ENCODE assay signal across 19 cellular contexts in genomic region chr3:13858768-13859520, GRCh38. TPM values are rescaled to one million over a fixed set of nuclear protein-coding genes. Genes with fewer than 3 reads are reported as not detected.
DNase-seq lines count a peak whose midpoint lies in the region; ATAC-seq, FAIRE-seq and TF ChIP-seq lines count a peak whose summit lies in the region.
"Had no signal": no experiment of that assay in that cellular context is flagged by ENCODE, and none has a peak within 500 bp of the region (broad histone marks: within the 10 kb centered on the region; RNA-seq: fewer than 3 reads in every experiment).

No MANE protein-coding gene starts in this region.

- CTCF ChIA-PET in HEK293 (lab: Yijun Ruan, JAX) = no interaction called here

- intact Hi-C loops in kidney (cut with DNase I) = no loop called here

- H3K36me3 ChIP-seq in HEK293 (ENCODE audit: control insufficient read depth in 2 of 2, insufficient read depth in 1 of 2, low read length in 2 of 2) = no peaks in the 10 kb centered on the region
- no peaks in the 10 kb centered on the region for H3K36me3 ChIP-seq in kidney (ENCODE audit: control insufficient read depth in 1 of 2, insufficient read depth in 2 of 2, low read length in 2 of 2)
- H3K36me3 ChIP-seq: BE2C had no signal

- peak; percentile 30 for ATAC-seq in activated T-helper 17 cell treated with anti-CD3 and anti-CD28 coated beads, Interleukin-2, amount 50 U/mL, for 72 hours (replicated peaks)
- no peak for ATAC-seq in GM21390 (IDR thresholded peaks at IDR 0.05; ENCODE audit: unreplicated experiment)

- H3K9me3 ChIP-seq in HEK293 (ENCODE audit: control insufficient read depth, insufficient read depth, low read depth, low read length) (no peaks in the 10 kb centered on the region), kidney (ENCODE audit: control insufficient read depth in 1 of 2, low read length in 2 of 2) (no peaks in the 10 kb centered on the region)
- H3K9me3 ChIP-seq: BE2C had no signal

- no peak overlapping the region for H3K9ac ChIP-seq in kidney (ENCODE audit: low read length in 2 of 2)

- H3K9me3 Mint-ChIP-seq in activated T-helper 17 cell treated with anti-CD3 and anti-CD28 coated beads, Interleukin-2, amount 50 U/mL, for 72 hours = no peaks in the 10 kb centered on the region
- H3K9me3 Mint-ChIP-seq: H9 had no signal

- no peak for TF ChIP-seq CTCF in HEK293 (tag by site-specific recombination; IDR thresholded peaks at IDR 0.05)
- TF ChIP-seq CTCF in kidney (IDR thresholded peaks at IDR 0.05; ENCODE audit: borderline replicate concordance, extremely low read depth, insufficient read depth) = no peak

- no peaks in the 10 kb centered on the region for H3K27me3 Mint-ChIP-seq in activated T-helper 17 cell treated with anti-CD3 and anti-CD28 coated beads, Interleukin-2, amount 50 U/mL, for 72 hours
- H3K27me3 Mint-ChIP-seq: CD4-positive, alpha-beta memory T cell had no signal

- H3K4me1 Mint-ChIP-seq in activated T-helper 17 cell treated with anti-CD3 and anti-CD28 coated beads, Interleukin-2, amount 50 U/mL, for 72 hours = no peaks in the 10 kb centered on the region

- H3K4me3 ChIP-seq in HEK293 (ENCODE audit: low read depth, low read length) (no peak overlapping the region), kidney (ENCODE audit: low read length in 2 of 2) (no peak overlapping the region)

- POLR2A ChIA-PET in HEK293 (lab: Yijun Ruan, JAX) = no interaction called here

- FAIRE-seq in kidney (lab: Jason Lieb, UNC) (no peak), urothelium cell line (lab: Jason Lieb, UNC) (peak; percentile 87)
- FAIRE-seq: A204.1, G401.6, GM12891 had no signal

- no peaks in the 10 kb centered on the region for H3K4me1 ChIP-seq in HEK293 (ENCODE audit: control insufficient read depth, insufficient read depth, low read length)
- no peaks in the 10 kb centered on the region for H3K4me1 ChIP-seq in kidney (ENCODE audit: control insufficient read depth in 1 of 2, insufficient read depth in 1 of 2, low read depth in 1 of 2, low read length in 2 of 2)
- H3K4me1 ChIP-seq: BE2C had no signal

- H3K36me3 Mint-ChIP-seq in activated T-helper 17 cell treated with anti-CD3 and anti-CD28 coated beads, Interleukin-2, amount 50 U/mL, for 72 hours (ENCODE audit: low read depth) = no peaks in the 10 kb centered on the region

- peak; percentile 4 for DNase-seq in kidney
- DNase-seq in urothelium cell line (ENCODE audit: low spot score) = no peak
- DNase-seq in cerebellar nuclear complex (lab: John Stamatoyannopoulos, UW) = no peak
- no peak for DNase-seq in NCI-H2029 (lab: John Stamatoyannopoulos, UW)
- DNase-seq: BE2C; CD4-positive, alpha-beta memory T cell; DMS79; EL; GOT3; H9 had no signal

- H3K27ac ChIP-seq in HEK293 (ENCODE audit: extremely low read depth, low read depth, low read length) (no peak overlapping the region), kidney (ENCODE audit: low read depth in 2 of 2, low read length in 2 of 2) (no peak overlapping the region)
- H3K27ac ChIP-seq: C4-2B had no signal

- H3K4me3 Mint-ChIP-seq in activated T-helper 17 cell treated with anti-CD3 and anti-CD28 coated beads, Interleukin-2, amount 50 U/mL, for 72 hours = no peak overlapping the region
- H3K4me3 Mint-ChIP-seq: CD4-positive, alpha-beta memory T cell; H9 had no signal

- no peak overlapping the region for H3K27ac Mint-ChIP-seq in activated T-helper 17 cell treated with anti-CD3 and anti-CD28 coated beads, Interleukin-2, amount 50 U/mL, for 72 hours
- H3K27ac Mint-ChIP-seq: H9 had no signal

TF ChIP-seq in HEK293, 187 proteins besides CTCF, POLR2A, EP300 and RAD21:
- no peak for TF ChIP-seq ZNF580 (tag by site-specific recombination; IDR thresholded peaks at IDR 0.05)
- 0 out of 2 replicates have a peak, but pooled peaks have one; percentile 21 for TF ChIP-seq EGR2 (tag by site-specific recombination; IDR thresholded peaks at IDR 0.05; ENCODE audit: low read depth)

RNA-seq across cellular contexts. Expression of gene WNT7A, which starts 20.9 kb away (rescaled TPM):
- under 1 TPM; 0.11 to 0.29 TPM for total RNA-seq in activated T-helper 17 cell treated with anti-CD3 and anti-CD28 coated beads, Interleukin-2, amount 50 U/mL, for 72 hours
- 3.3 TPM for total RNA-seq in kidney
- polyA plus RNA-seq in kidney (ENCODE audit: insufficient read depth, low read depth, low replicate concordance) = 0.13 TPM
- total RNA-seq: H9, HT-29 had no signal
- polyA plus RNA-seq: AG04450 had no signal
